In genomic region chr4:100938698-100939097, GRCh38 we compare ENCODE assay signal across 1 cellular context.
TF ChIP-seq lines count a peak whose summit lies in the region.

No MANE protein-coding gene starts in this region.

TF ChIP-seq in GM23338, 12 proteins besides CTCF, POLR2A, EP300 and RAD21:
- TF ChIP-seq ZNF462 (CRISPR knock-in tag; IDR thresholded peaks at IDR 0.05) (no peak), EZH2phosphoT487 (IDR thresholded peaks at IDR 0.05; ENCODE audit: unreplicated experiment) (no peak), REST (IDR thresholded peaks at IDR 0.05; ENCODE audit: unreplicated experiment) (no peak), ZNF114 (CRISPR knock-in tag; IDR thresholded peaks at IDR 0.05) (no peak), JUNB (IDR thresholded peaks at IDR 0.05; ENCODE audit: unreplicated experiment) (no peak), POLR2AphosphoS5 (IDR thresholded peaks at IDR 0.05; ENCODE audit: low read depth) (no peak), EZH2 (IDR thresholded peaks at IDR 0.05; ENCODE audit: low read depth, unreplicated experiment) (no peak), NANOG (IDR thresholded peaks at IDR 0.05; ENCODE audit: borderline replicate concordance) (no peak), ETS1 (IDR thresholded peaks at IDR 0.05) (no peak), ZNF331 (CRISPR knock-in tag; IDR thresholded peaks at IDR 0.05; ENCODE audit: low read depth) (no peak), STAT1 (IDR thresholded peaks at IDR 0.05; ENCODE audit: unreplicated experiment) (no peak), CREB1 (CRISPR knock-in tag; IDR thresholded peaks at IDR 0.05; ENCODE audit: low read depth) (no peak)
